In genomic region chr16:69112285-69113129, GRCh38 we compare ENCODE assay signal across 8 cellular contexts. TPM values are rescaled to one million over a fixed set of nuclear protein-coding genes. Genes with fewer than 3 reads are reported as not detected.
DNase-seq lines count a peak whose midpoint lies in the region; ATAC-seq and TF ChIP-seq lines count a peak whose summit lies in the region.

No MANE protein-coding gene starts in this region.

- no peak overlapping the region for H3K27ac ChIP-seq in PC-9
- no peak overlapping the region for H3K27ac ChIP-seq in gastrocnemius medialis

- DNase-seq in AML-193 (lab: John Stamatoyannopoulos, UW) (peak; percentile 15 to 46), GM20000 (ENCODE audit: low spot score) (peak; percentile 81), PC-9 (peak in 1 of 2 experiments; percentile 39), head of caudate nucleus (peak in 29 of 42 donors; percentile 20 to 79 (median 52)), gastrocnemius medialis (no peak)
- DNase-seq in activated T-helper 1 cell treated with anti-CD3 and anti-CD28 coated beads, Interleukin-12 subunit alpha, Interleukin-12 subunit beta, Interleukin-2, Interleukin-4 antibody, amounts not matched to agents 30 ng/mL and 10 ng/mL and 1 ng/mL, durations not matched to agents 14 hours and 24 hours and 36 hours (ENCODE audit: low spot score): peak; percentile 21

- H3K4me3 ChIP-seq in PC-9 (no peak overlapping the region), gastrocnemius medialis (no peak overlapping the region)

- in situ Hi-C loops in gastrocnemius medialis (cut with MboI; ENCODE audit: low sequenced_read_pairs in 4 of 4): loop anchor here in 2 of 4 donors (25.0 kb wide), 1 partner anchor 575 kb away; the partner anchor contains the start of gene ZFP90 (in 2 of the 2)

- no peaks in the 10 kb centered on the region for H3K4me1 Mint-ChIP-seq in activated T-helper 1 cell treated with anti-CD3 and anti-CD28 coated beads, Interleukin-12 subunit alpha, Interleukin-12 subunit beta, Interleukin-2, Interleukin-4 antibody, amounts not matched to agents 30 ng/mL and 10 ng/mL and 1 ng/mL, durations not matched to agents 14 hours and 24 hours and 36 hours (ENCODE audit: low read depth)

- H3K27me3 ChIP-seq in PC-9 (ENCODE audit: insufficient read depth, low read depth) (no peaks in the 10 kb centered on the region), gastrocnemius medialis (no peaks in the 10 kb centered on the region)

- POLR2A ChIA-PET in PC-9 (lab: Charles Lee; ENCODE audit: unreplicated experiment): no interaction called here

- H3K9me2 ChIP-seq in PC-9 (ENCODE audit: insufficient read depth): no peaks in the 10 kb centered on the region

- ATAC-seq in gastrocnemius medialis (no peak), HG02884 (IDR thresholded peaks at IDR 0.05; ENCODE audit: unreplicated experiment) (no peak), HG03565 (IDR thresholded peaks at IDR 0.05; ENCODE audit: unreplicated experiment) (no peak)

- TF ChIP-seq CTCF in GM20000 (IDR thresholded peaks at IDR 0.05; ENCODE audit: extremely low read depth, missing control alignments): peak; percentile 79
- peak; percentile 70 for TF ChIP-seq CTCF in PC-9 (conservative IDR thresholded peaks at IDR 0.05)
- peak in 4 of 5 experiments; percentile 37 to 71 (median 46) for TF ChIP-seq CTCF in gastrocnemius medialis (IDR thresholded peaks at IDR 0.05 in 4 of 5, conservative IDR thresholded peaks at IDR 0.05 in 1 of 5)

- H3K36me3 ChIP-seq in PC-9 (ENCODE audit: low read depth): no peaks in the 10 kb centered on the region
- H3K36me3 ChIP-seq in gastrocnemius medialis: peaks cover 0 to 21% of the 10 kb centered on the region in 2 donors

- no peak for TF ChIP-seq POLR2A in gastrocnemius medialis (IDR thresholded peaks at IDR 0.05)

- H4K20me1 ChIP-seq in PC-9 (ENCODE audit: insufficient read depth): no peaks in the 10 kb centered on the region

- H3K27me3 Mint-ChIP-seq in activated T-helper 1 cell treated with anti-CD3 and anti-CD28 coated beads, Interleukin-12 subunit alpha, Interleukin-12 subunit beta, Interleukin-2, Interleukin-4 antibody, amounts not matched to agents 30 ng/mL and 10 ng/mL and 1 ng/mL, durations not matched to agents 14 hours and 24 hours and 36 hours (ENCODE audit: insufficient read depth): peaks cover 9% of the 10 kb centered on the region

- no TSS peak for BruUV-seq in PC-9 (replicated peaks; lab: Mats Ljungman, UMichigan)

- CTCF ChIA-PET in PC-9 (lab: Charles Lee): interaction anchor here (0.7 to 0.8 kb wide), 2 partner anchors 36 to 38 kb away, joined by 3 to 4 read pairs; no protein-coding TSS in a partner anchor

- 0 out of 2 replicates have a peak, but pooled peaks cover 7% of the 10 kb centered on the region for H3K4me1 ChIP-seq in PC-9 (replicated peaks; ENCODE audit: insufficient read depth)
- H3K4me1 ChIP-seq in gastrocnemius medialis: peaks cover 15 to 18% of the 10 kb centered on the region in 2 donors

- peaks cover 6% of the 10 kb centered on the region for H3K36me3 Mint-ChIP-seq in activated T-helper 1 cell treated with anti-CD3 and anti-CD28 coated beads, Interleukin-12 subunit alpha, Interleukin-12 subunit beta, Interleukin-2, Interleukin-4 antibody, amounts not matched to agents 30 ng/mL and 10 ng/mL and 1 ng/mL, durations not matched to agents 14 hours and 24 hours and 36 hours (ENCODE audit: low read depth)

- H3K9me3 ChIP-seq in PC-9 (ENCODE audit: insufficient read depth, low read depth): no peaks in the 10 kb centered on the region
- H3K9me3 ChIP-seq in gastrocnemius medialis: no peaks in the 10 kb centered on the region

- peaks cover 33% of the 10 kb centered on the region; the same call in 1 of the 2 replicates for H3F3A ChIP-seq in PC-9 (ENCODE audit: insufficient read depth, low read depth)

- H3K4me2 ChIP-seq in PC-9: no peak overlapping the region

- no peak overlapping the region for H3K27ac Mint-ChIP-seq in activated T-helper 1 cell treated with anti-CD3 and anti-CD28 coated beads, Interleukin-12 subunit alpha, Interleukin-12 subunit beta, Interleukin-2, Interleukin-4 antibody, amounts not matched to agents 30 ng/mL and 10 ng/mL and 1 ng/mL, durations not matched to agents 14 hours and 24 hours and 36 hours

- peaks cover under 1% of the 10 kb centered on the region; the same call in 1 of the 2 replicates for H3K79me2 ChIP-seq in PC-9 (ENCODE audit: low read depth)

- no peak overlapping the region for H3K4me3 Mint-ChIP-seq in activated T-helper 1 cell treated with anti-CD3 and anti-CD28 coated beads, Interleukin-12 subunit alpha, Interleukin-12 subunit beta, Interleukin-2, Interleukin-4 antibody, amounts not matched to agents 30 ng/mL and 10 ng/mL and 1 ng/mL, durations not matched to agents 14 hours and 24 hours and 36 hours

- H2AFZ ChIP-seq in PC-9: no peak overlapping the region

- intact Hi-C loops in PC-9 (cut with micrococcal nuclease; ENCODE audit: unreplicated experiment) (no loop called here), head of caudate nucleus (cut with DNase I) (loop anchor here (5.0 kb wide), 1 partner anchor 210 kb away; no protein-coding TSS in a partner anchor), gastrocnemius medialis (cut with DNase I; ENCODE audit: low total_unique reads) (no loop called here)
- intact Hi-C loops in activated T-helper 1 cell treated with anti-CD3 and anti-CD28 coated beads, Interleukin-12 subunit alpha, Interleukin-12 subunit beta, Interleukin-2, Interleukin-4 antibody, amounts not matched to agents 30 ng/mL and 10 ng/mL and 1 ng/mL, durations not matched to agents 14 hours and 24 hours and 36 hours (cut with micrococcal nuclease): no loop called here

- H3K9me3 Mint-ChIP-seq in activated T-helper 1 cell treated with anti-CD3 and anti-CD28 coated beads, Interleukin-12 subunit alpha, Interleukin-12 subunit beta, Interleukin-2, Interleukin-4 antibody, amounts not matched to agents 30 ng/mL and 10 ng/mL and 1 ng/mL, durations not matched to agents 14 hours and 24 hours and 36 hours: no peaks in the 10 kb centered on the region

RNA-seq across cellular contexts. Expression of gene HAS3, which starts 7.1 kb away (rescaled TPM):
- total RNA-seq in PC-9 (2021): 2.5 and 2.7 TPM in 2 replicates
- total RNA-seq in activated T-helper 1 cell treated with anti-CD3 and anti-CD28 coated beads, Interleukin-12 subunit alpha, Interleukin-12 subunit beta, Interleukin-2, Interleukin-4 antibody, amounts not matched to agents 30 ng/mL and 10 ng/mL and 1 ng/mL, durations not matched to agents 14 hours and 24 hours and 36 hours: 0.73 and 0.93 TPM in 2 replicates
- total RNA-seq in gastrocnemius medialis: 10 to 100 TPM in 1 of 4 donors, 1 to 10 TPM in 1, under 1 TPM in 1, not detected in 1; 0.23 to 10.0 (median 1.6) TPM

RNA-seq across cellular contexts. Expression of gene CHTF8, which starts 19.9 kb away (rescaled TPM):
- total RNA-seq in PC-9 (2021) (126 and 161 TPM in 2 replicates), gastrocnemius medialis (10 to 100 TPM; 27.3 to 52.3 (median 34.8) TPM)
- total RNA-seq in activated T-helper 1 cell treated with anti-CD3 and anti-CD28 coated beads, Interleukin-12 subunit alpha, Interleukin-12 subunit beta, Interleukin-2, Interleukin-4 antibody, amounts not matched to agents 30 ng/mL and 10 ng/mL and 1 ng/mL, durations not matched to agents 14 hours and 24 hours and 36 hours: 134 and 143 TPM in 2 replicates

RNA-seq across cellular contexts. Expression of gene UTP4, which starts 19.9 kb away (rescaled TPM):
- total RNA-seq in PC-9 (2021) (42.1 and 45.9 TPM in 2 replicates), gastrocnemius medialis (10 to 100 TPM; 33.1 to 44.2 (median 35.5) TPM)
- 117 and 127 TPM in 2 replicates for total RNA-seq in activated T-helper 1 cell treated with anti-CD3 and anti-CD28 coated beads, Interleukin-12 subunit alpha, Interleukin-12 subunit beta, Interleukin-2, Interleukin-4 antibody, amounts not matched to agents 30 ng/mL and 10 ng/mL and 1 ng/mL, durations not matched to agents 14 hours and 24 hours and 36 hours

Comparison
In these comparisons a context has a peak if more than half of its experiments do, and no peak if none do; other contexts are left out.
1. DNase-seq: peak in AML-193 (2 of 2), GM20000 (single experiment), activated T-helper 1 cell treated with anti-CD3 and anti-CD28 coated beads, Interleukin-12 subunit alpha, Interleukin-12 subunit beta, Interleukin-2, Interleukin-4 antibody, amounts not matched to agents 30 ng/mL and 10 ng/mL and 1 ng/mL, durations not matched to agents 14 hours and 24 hours and 36 hours (single experiment) and head of caudate nucleus (29 of 42); none in gastrocnemius medialis (0 of 2).
2. Peak in every context shown above with its lines, with median percentiles within 50 percentile points of each other: CTCF ChIP-seq.